Comparison of ENCODE assay signal across 8 cellular contexts in genomic region chr3:184174646-184175492, GRCh38. TPM values are rescaled to one million over a fixed set of nuclear protein-coding genes. Genes with fewer than 3 reads are reported as not detected.
DNase-seq lines count a peak whose midpoint lies in the region; ATAC-seq, FAIRE-seq and TF ChIP-seq lines count a peak whose summit lies in the region.

AP2M1 (plus strand) TSS chr3:184174855; CDS start chr3:184176994, 2,139 bp downstream.

- no peak within 1 kb of the TSS for H2BK20ac ChIP-seq in H1 (ENCODE audit: low read length)

- H3K23me2 ChIP-seq in H1 (ENCODE audit: low read depth, low read length) = peaks cover 8% of the 10 kb centered on the region

- no peak within 1 kb of the TSS for H3K23ac ChIP-seq in H1 (ENCODE audit: insufficient read length)
- peak within 1 kb of the TSS in 1 of 2 experiments; percentile 99 for H3K23ac ChIP-seq in mesenchymal stem cell (ENCODE audit: low read length in 2 of 2)

- TF ChIP-seq POLR2A in H1 (IDR thresholded peaks at IDR 0.05; ENCODE audit: control extremely low read depth in 1 of 2, low read depth in 2 of 2, low read length in 2 of 2) = peak in 1 of 2 experiments; percentile 71; a peak in 2 of 3 replicates

- H3K27me3 ChIP-seq in H1 (replicated peaks in 1 of 4; ENCODE audit: control insufficient read depth in 3 of 4, extremely low read depth in 1 of 4, insufficient read depth in 3 of 4, low read length in 3 of 4) (no peaks in the 10 kb centered on the region), mesenchymal stem cell (ENCODE audit: control insufficient read depth in 1 of 2, insufficient read depth in 1 of 2, low read length in 2 of 2) (no peaks in the 10 kb centered on the region)

- H3K4me1 ChIP-seq in H1 (replicated peaks in 1 of 4; ENCODE audit: control insufficient read depth in 3 of 4, insufficient read depth in 4 of 4, low read length in 3 of 4) (peaks cover 0 to 23% (median 15%) of the 10 kb centered on the region in 4 experiments; a peak in 6 of 7 replicates), mesenchymal stem cell (ENCODE audit: control insufficient read depth, insufficient read depth, low read depth, low read length) (peaks cover 40% of the 10 kb centered on the region)

- peak within 1 kb of the TSS; percentile 87 for H3K27ac ChIP-seq in H1 (ENCODE audit: low read depth, low read length)
- H3K27ac ChIP-seq in mesenchymal stem cell (ENCODE audit: low read length, poor library complexity, severe bottlenecking) = peak within 1 kb of the TSS; percentile 92

- H3K4me2 ChIP-seq in H1 (ENCODE audit: insufficient read depth in 1 of 2, low read depth in 2 of 2, low read length in 2 of 2) (peak within 1 kb of the TSS; percentile 91 to 96), mesenchymal stem cell (ENCODE audit: low read length, poor library complexity, severe bottlenecking) (peak within 1 kb of the TSS; percentile 62)

- TF ChIP-seq EP300 in H1 (IDR thresholded peaks at IDR 0.05; ENCODE audit: borderline replicate concordance in 1 of 2, low read depth in 2 of 2, low read length in 2 of 2) = no peak

- FAIRE-seq in HTR-8/SVneo (lab: Jason Lieb, UNC) (no peak), H1 (lab: Jason Lieb, UNC) (no peak)

- H2AK5ac ChIP-seq in H1 (ENCODE audit: low read depth, low read length) (no peak within 1 kb of the TSS), mesenchymal stem cell (ENCODE audit: low read length, severe bottlenecking) (peak within 1 kb of the TSS; percentile 29)

- CTCF ChIA-PET in H1 (lab: Charles Lee; ENCODE audit: partially characterized antibody) = interaction anchor here (1.1 to 1.5 kb wide), 3 partner anchors 21 to 116 kb away, joined by 3 read pairs; no protein-coding TSS in a partner anchor

- H3K56ac ChIP-seq in H1 (replicated peaks; ENCODE audit: insufficient read length, low read depth, low read length) = peak within 1 kb of the TSS; percentile 86

- H3K4ac ChIP-seq in H1 (replicated peaks; ENCODE audit: insufficient read length, low read depth, low read length) (peak within 1 kb of the TSS; percentile 92), mesenchymal stem cell (ENCODE audit: low read depth in 1 of 2, low read length in 2 of 2) (peak within 1 kb of the TSS; percentile 96 to 99)

- 0 out of 4 replicates have a peak, but pooled peaks of 1 of the 3 experiments have one; percentile 5 for TF ChIP-seq CTCF in H1 (IDR thresholded peaks at IDR 0.05; ENCODE audit: control extremely low read depth in 1 of 3, insufficient read depth in 1 of 3, low read depth in 1 of 3, low read length in 3 of 3)

- peaks cover 0 to 13% of the 10 kb centered on the region in 2 experiments for H4K20me1 ChIP-seq in H1 (replicated peaks in 1 of 2; ENCODE audit: control insufficient read depth in 1 of 2, insufficient read depth in 2 of 2, low read length in 2 of 2)

- no peak within 1 kb of the TSS for H3K14ac ChIP-seq in H1 (ENCODE audit: insufficient read length)
- peak within 1 kb of the TSS in 1 of 2 experiments; percentile 100 for H3K14ac ChIP-seq in mesenchymal stem cell (ENCODE audit: low read length in 2 of 2)

- H3K9ac ChIP-seq in H1 (replicated peaks in 1 of 4; ENCODE audit: extremely low read depth in 1 of 4, low read depth in 3 of 4, low read length in 3 of 4) (peak within 1 kb of the TSS; percentile 54 to 93 (median 84)), mesenchymal stem cell (ENCODE audit: low read length) (peak within 1 kb of the TSS; percentile 98)

- H3K18ac ChIP-seq in H1 (ENCODE audit: extremely low read depth, low read length) (peak within 1 kb of the TSS; percentile 90), mesenchymal stem cell (ENCODE audit: low read depth in 1 of 2, low read length in 2 of 2) (peak within 1 kb of the TSS; percentile 98 to 100)

- H4K8ac ChIP-seq in H1 (ENCODE audit: extremely low read depth, insufficient read depth, low read length) = peak within 1 kb of the TSS; percentile 84; the same call in 1 of the 2 replicates
- H4K8ac ChIP-seq in mesenchymal stem cell (ENCODE audit: low read length) = peak within 1 kb of the TSS; percentile 93

- H2BK120ac ChIP-seq in H1 (replicated peaks; ENCODE audit: low read depth, low read length) = no peak within 1 kb of the TSS
- H2BK120ac ChIP-seq in mesenchymal stem cell (ENCODE audit: low read depth, low read length) = peak within 1 kb of the TSS; percentile 93

- H3K4me3 ChIP-seq in H1 (ENCODE audit: extremely low read depth in 1 of 4, insufficient read depth in 2 of 4, low read depth in 3 of 4, low read length in 4 of 4) (peak within 1 kb of the TSS; percentile 68 to 92 (median 86)), mesenchymal stem cell (ENCODE audit: insufficient read depth in 1 of 2, low read depth in 1 of 2, low read length in 2 of 2) (peak within 1 kb of the TSS; percentile 96 to 98)

- peak; percentile 100 for DNase-seq in COLO829 (ENCODE audit: low spot score)
- peak; percentile 95 for DNase-seq in HTR-8/SVneo (ENCODE audit: insufficient read length, low spot score)
- peak; percentile 100 for DNase-seq in NOMO-1 treated with dmso at 0.1 percent for 144 hours (lab: John Stamatoyannopoulos, UW; ENCODE audit: unreplicated experiment)
- peak; percentile 84 to 97 (median 88) for DNase-seq in activated CD8-positive, alpha-beta memory T cell treated with anti-CD3 and anti-CD28 coated beads for 48 hours (ENCODE audit: low read depth in 2 of 3, low spot score in 2 of 3)
- peak; percentile 96 to 98 for DNase-seq in H1 (ENCODE audit: low read depth in 1 of 2, low spot score in 2 of 2)
- DNase-seq in mesenchymal stem cell = peak; percentile 99
- peak; percentile 97 for DNase-seq in stimulated activated CD8-positive, alpha-beta memory T cell treated with anti-CD3 and anti-CD28 coated beads, Interleukin-12 subunit alpha, Interleukin-12 subunit beta, amount 100 ng/mL, for 4 hours (ENCODE audit: low read depth)

- H2BK5ac ChIP-seq in H1 (ENCODE audit: low read depth, low read length) = peak within 1 kb of the TSS; percentile 96; the same call in 1 of the 2 replicates
- H2BK5ac ChIP-seq in mesenchymal stem cell (ENCODE audit: low read depth, low read length, poor library complexity, severe bottlenecking) = peak within 1 kb of the TSS; percentile 94

- H3K36me3 ChIP-seq in H1 (ENCODE audit: control insufficient read depth in 2 of 4, insufficient read depth in 4 of 4, low read length in 3 of 4) (peaks cover 21 to 32% (median 30%) of the 10 kb centered on the region in 4 experiments), mesenchymal stem cell (ENCODE audit: control insufficient read depth in 1 of 2, insufficient read depth in 2 of 2, low read depth in 1 of 2, low read length in 2 of 2) (peaks cover 47 to 48% of the 10 kb centered on the region in 2 experiments)

- H3K9me3 ChIP-seq in H1 (ENCODE audit: insufficient read depth in 2 of 2, low read depth in 1 of 2, low read length in 1 of 2) (no peaks in the 10 kb centered on the region), mesenchymal stem cell (ENCODE audit: control insufficient read depth, low read length) (no peaks in the 10 kb centered on the region)

- H2BK15ac ChIP-seq in H1 (ENCODE audit: low read length) (no peak within 1 kb of the TSS), mesenchymal stem cell (ENCODE audit: low read depth, poor library complexity, severe bottlenecking) (peak within 1 kb of the TSS; percentile 96)

- H2BK12ac ChIP-seq in H1 (ENCODE audit: low read depth, low read length) = no peak within 1 kb of the TSS
- H2BK12ac ChIP-seq in mesenchymal stem cell (ENCODE audit: low read length in 2 of 2) = peak within 1 kb of the TSS; percentile 49 to 89

- H2AFZ ChIP-seq in H1 (ENCODE audit: low read length) (peak within 1 kb of the TSS; percentile 48; the same call in 1 of the 2 replicates), mesenchymal stem cell (ENCODE audit: low read depth, low read length) (peak within 1 kb of the TSS; percentile 83)

- H4K91ac ChIP-seq in H1 (replicated peaks; ENCODE audit: insufficient read length, low read length) = peak within 1 kb of the TSS; percentile 61
- H4K91ac ChIP-seq in mesenchymal stem cell (ENCODE audit: low read length) = peak within 1 kb of the TSS; percentile 99

- POLR2A ChIA-PET in H1 (lab: Charles Lee; ENCODE audit: partially characterized antibody) = interaction anchor here (0.6 to 2.6 kb wide), 10 partner anchors 9 to 86 kb away, joined by 3 to 16 read pairs (median 6); partner anchors contain the start of genes ABCF3, DVL3 and EIF2B5

- H3K79me2 ChIP-seq in H1 (ENCODE audit: control insufficient read depth in 1 of 2, insufficient read depth in 2 of 2, low read length in 2 of 2) = peaks cover 0 to 37% of the 10 kb centered on the region in 2 experiments; a peak in 2 of 4 replicates

- no peak for TF ChIP-seq RAD21 in H1 (IDR thresholded peaks at IDR 0.05 in 1 of 2, conservative IDR thresholded peaks at IDR 0.05 in 1 of 2; ENCODE audit: low read depth in 2 of 2, low read length in 2 of 2)

- H4K5ac ChIP-seq in H1 (ENCODE audit: insufficient read length, low read depth, low read length) = peak within 1 kb of the TSS; percentile 53

- H3K79me1 ChIP-seq in H1 (ENCODE audit: low read depth, low read length) (peaks cover 13% of the 10 kb centered on the region), mesenchymal stem cell (replicated peaks; ENCODE audit: low read length, poor library complexity, severe bottlenecking) (peaks cover 16% of the 10 kb centered on the region)

- peak; percentile 91 for ATAC-seq in GM21367 (IDR thresholded peaks at IDR 0.05; ENCODE audit: unreplicated experiment)

- 1% methylated on average over 54 of the region's 73 CpGs; no CpG with 5 or more reads in 1 of the 2 experiments for WGBS in H1 (ENCODE audit: extremely low coverage in 1 of 2, insufficient coverage in 1 of 2, insufficient read length in 1 of 2, insufficient replicate concordance in 2 of 2, low coverage in 1 of 2, low lambda C conversion rate in 2 of 2, missing lambda C conversion rate in 1 of 2), 2 experiments
- 1% methylated on average over 69 of the region's 73 CpGs for WGBS in mesenchymal stem cell

TF ChIP-seq in H1, 55 proteins besides CTCF, POLR2A, EP300 and RAD21 (continues in another document):
- no peak for TF ChIP-seq SUZ12 (IDR thresholded peaks at IDR 0.05; ENCODE audit: low read length)
- peak in 1 of 2 experiments; percentile 71; a peak in 1 of 4 replicates for TF ChIP-seq HDAC2 (IDR thresholded peaks at IDR 0.05; ENCODE audit: borderline replicate concordance in 1 of 2, low read depth in 2 of 2, low read length in 2 of 2)
- TF ChIP-seq SP4 (IDR thresholded peaks at IDR 0.05; ENCODE audit: low read length) = peak; percentile 90; the same call in 1 of the 2 replicates

RNA-seq across cellular contexts. Expression of gene AP2M1, which starts in this region (rescaled TPM):
- 391 and 403 TPM in 2 replicates for total RNA-seq in H1 (2021; fragmentation: NEBNext Ultra II Directional; extraction: Animal tissue kit (Norgen Biotek cat#: 25700))
- 454 and 540 TPM in 2 replicates for polyA plus RNA-seq in H1 (2011; rRNA removed)
- polyA plus RNA-seq in H1 (2011; cell fraction: cytosol; rRNA removed) = 456 TPM
- polyA plus RNA-seq in H1 (2011; cell fraction: nucleus; rRNA removed) = 429 TPM
- polyA plus RNA-seq in H1 (2012, experiment 1 of 2) = 530 to 583 TPM (median 543 TPM) in 4 replicates
- polyA plus RNA-seq in H1 (2012, experiment 2 of 2) = 718 TPM
- polyA plus RNA-seq in H1 (2013, experiment 1 of 2) = 212 TPM
- polyA plus RNA-seq in H1 (2013, experiment 2 of 2) = 214 TPM
- 550 and 559 TPM in 2 replicates for polyA minus RNA-seq in H1 (2011; rRNA and poly(A)+ RNA removed)
- polyA minus RNA-seq in H1 (2011; cell fraction: cytosol; rRNA and poly(A)+ RNA removed) = 149 TPM
- polyA minus RNA-seq in H1 (2011; cell fraction: nucleus; rRNA and poly(A)+ RNA removed) = 181 TPM
- polyA plus RNA-seq in mesenchymal stem cell (2013, experiment 1 of 2) = 465 TPM
- 472 TPM for polyA plus RNA-seq in mesenchymal stem cell (2013, experiment 2 of 2)

Comparison
In these comparisons a context has a peak if more than half of its experiments do, and no peak if none do; other contexts are left out.
1. Peak in every context shown above with its lines: DNase-seq, ATAC-seq, H3K4me3 ChIP-seq and H3K27ac ChIP-seq.